Comparison of ENCODE assay signal across 18 cellular contexts in the genomic region with DNA sequence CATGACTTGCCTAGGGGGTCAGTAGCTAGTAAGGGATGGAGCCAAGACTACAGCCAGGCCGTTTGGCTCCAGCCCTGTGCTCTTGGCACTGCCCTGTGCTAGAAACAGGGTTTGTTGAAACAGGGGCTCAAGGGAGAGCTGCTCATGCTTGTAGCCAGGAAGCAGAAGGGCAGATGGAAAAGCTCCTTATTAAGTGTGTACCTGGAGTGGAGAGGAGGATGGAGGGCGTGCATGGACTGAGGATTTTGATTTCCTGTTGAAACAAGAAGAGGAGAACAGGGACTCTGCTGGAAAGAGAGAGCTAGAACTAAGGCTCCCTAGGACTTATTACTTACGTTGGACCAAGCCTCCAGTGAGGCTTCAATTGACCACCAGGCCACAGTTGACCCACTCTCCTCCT.
DNase-seq lines count a peak whose midpoint lies in the region; ATAC-seq and TF ChIP-seq lines count a peak whose summit lies in the region.
"Had no signal": no experiment of that assay in that cellular context is flagged by ENCODE, and none has a peak within 500 bp of the region (broad histone marks: within the 10 kb centered on the region; RNA-seq: fewer than 3 reads in every experiment).

No MANE protein-coding gene starts in this region.

- intact Hi-C loops in activated CD4-positive, alpha-beta T cell treated with anti-CD3 and anti-CD28 coated beads for 36 hours (cut with DNase I, micrococcal nuclease): loop anchor here (5.0 to 10.0 kb wide), 3 partner anchors 33 to 281 kb away; no protein-coding TSS in a partner anchor
- intact Hi-C loops in Right ventricle myocardium superior (cut with DNase I) (no loop called here), left ventricle myocardium superior (cut with micrococcal nuclease) (no loop called here), vagina (cut with DNase I) (no loop called here), head of caudate nucleus (cut with DNase I) (no loop called here)
- intact Hi-C loops in activated T-helper 1 cell treated with anti-CD3 and anti-CD28 coated beads, Interleukin-12 subunit alpha, Interleukin-12 subunit beta, Interleukin-2, Interleukin-4 antibody, amounts not matched to agents 30 ng/mL and 10 ng/mL and 1 ng/mL, durations not matched to agents 14 hours and 24 hours and 36 hours (cut with micrococcal nuclease): loop anchor here (5.0 to 10.0 kb wide), 4 partner anchors 143 to 451 kb away; no protein-coding TSS in a partner anchor

- H3K27ac Mint-ChIP-seq in activated CD4-positive, alpha-beta T cell treated with anti-CD3 and anti-CD28 coated beads for 36 hours: peak overlapping the region; percentile 65
- H3K27ac Mint-ChIP-seq in activated T-helper 1 cell treated with anti-CD3 and anti-CD28 coated beads, Interleukin-12 subunit alpha, Interleukin-12 subunit beta, Interleukin-2, Interleukin-4 antibody, amounts not matched to agents 30 ng/mL and 10 ng/mL and 1 ng/mL, durations not matched to agents 14 hours and 24 hours and 36 hours: peak overlapping the region; percentile 61
- H3K27ac Mint-ChIP-seq: B cell, CD14-positive monocyte had no signal

- no peaks in the 10 kb centered on the region for H3K9me3 Mint-ChIP-seq in activated CD4-positive, alpha-beta T cell treated with anti-CD3 and anti-CD28 coated beads for 36 hours (ENCODE audit: low read depth)
- no peaks in the 10 kb centered on the region for H3K9me3 Mint-ChIP-seq in activated T-helper 1 cell treated with anti-CD3 and anti-CD28 coated beads, Interleukin-12 subunit alpha, Interleukin-12 subunit beta, Interleukin-2, Interleukin-4 antibody, amounts not matched to agents 30 ng/mL and 10 ng/mL and 1 ng/mL, durations not matched to agents 14 hours and 24 hours and 36 hours
- H3K9me3 Mint-ChIP-seq: IgD-negative memory B cell had no signal

- no peaks in the 10 kb centered on the region for H3K27me3 Mint-ChIP-seq in activated CD4-positive, alpha-beta T cell treated with anti-CD3 and anti-CD28 coated beads for 36 hours
- no peaks in the 10 kb centered on the region for H3K27me3 Mint-ChIP-seq in activated T-helper 1 cell treated with anti-CD3 and anti-CD28 coated beads, Interleukin-12 subunit alpha, Interleukin-12 subunit beta, Interleukin-2, Interleukin-4 antibody, amounts not matched to agents 30 ng/mL and 10 ng/mL and 1 ng/mL, durations not matched to agents 14 hours and 24 hours and 36 hours (ENCODE audit: insufficient read depth)

- no peak overlapping the region for H3K4me3 ChIP-seq in vagina
- H3K4me3 ChIP-seq: Peyer's patch, SJSA1 had no signal

- no peaks in the 10 kb centered on the region for H3K9me3 ChIP-seq in vagina
- H3K9me3 ChIP-seq: Peyer's patch, SJSA1 had no signal

- H3K36me3 Mint-ChIP-seq in activated CD4-positive, alpha-beta T cell treated with anti-CD3 and anti-CD28 coated beads for 36 hours (ENCODE audit: low read depth): no peaks in the 10 kb centered on the region
- H3K36me3 Mint-ChIP-seq in activated T-helper 1 cell treated with anti-CD3 and anti-CD28 coated beads, Interleukin-12 subunit alpha, Interleukin-12 subunit beta, Interleukin-2, Interleukin-4 antibody, amounts not matched to agents 30 ng/mL and 10 ng/mL and 1 ng/mL, durations not matched to agents 14 hours and 24 hours and 36 hours (ENCODE audit: low read depth): no peaks in the 10 kb centered on the region
- H3K36me3 Mint-ChIP-seq: IgD-negative memory B cell had no signal

- TF ChIP-seq CTCF in vagina (IDR thresholded peaks at IDR 0.05): no peak

- CTCF ChIA-PET in activated CD4-positive, alpha-beta T cell treated with anti-CD3 and anti-CD28 coated beads for 36 hours (lab: Charles Lee): interaction anchor here (0.6 to 3.0 kb wide), 7 partner anchors 8 to 157 kb away, joined by 3 to 13 read pairs (median 4); no protein-coding TSS in a partner anchor

- DNase-seq in activated CD4-positive, alpha-beta T cell treated with anti-CD3 and anti-CD28 coated beads for 36 hours: no peak
- no peak for DNase-seq in activated CD4-positive, alpha-beta T cell treated with anti-CD3 and anti-CD28 coated beads for 4 hours
- DNase-seq in Right ventricle myocardium superior (no peak), left ventricle myocardium superior (no peak), vagina (ENCODE audit: extremely low spot score in 2 of 2) (peak; percentile 62 to 79), head of caudate nucleus (no peak)
- DNase-seq in activated T-helper 1 cell treated with anti-CD3 and anti-CD28 coated beads, Interleukin-12 subunit alpha, Interleukin-12 subunit beta, Interleukin-2, Interleukin-4 antibody, amounts not matched to agents 30 ng/mL and 10 ng/mL and 1 ng/mL, durations not matched to agents 14 hours and 24 hours and 36 hours (ENCODE audit: low spot score): no peak
- DNase-seq: GDM1, NCI-H1417 treated with DMSO at 0.1 percent for 48 hours, NCI-H187, NCI-H774, Peyer's patch had no signal

- H3K4me1 ChIP-seq in vagina: no peaks in the 10 kb centered on the region
- H3K4me1 ChIP-seq: Peyer's patch had no signal

- no peak for ATAC-seq in activated CD4-positive, alpha-beta T cell treated with anti-CD3 and anti-CD28 coated beads for 36 hours
- peak; percentile 40 for ATAC-seq in Right ventricle myocardium superior (ENCODE audit: poor library complexity)
- no peak for ATAC-seq in left ventricle myocardium superior
- no peak for ATAC-seq in GM18861 (IDR thresholded peaks at IDR 0.05; ENCODE audit: unreplicated experiment)
- ATAC-seq: HCT116 had no signal

- H3K4me1 Mint-ChIP-seq in activated CD4-positive, alpha-beta T cell treated with anti-CD3 and anti-CD28 coated beads for 36 hours: peaks cover 54% of the 10 kb centered on the region
- peaks cover 55% of the 10 kb centered on the region for H3K4me1 Mint-ChIP-seq in activated T-helper 1 cell treated with anti-CD3 and anti-CD28 coated beads, Interleukin-12 subunit alpha, Interleukin-12 subunit beta, Interleukin-2, Interleukin-4 antibody, amounts not matched to agents 30 ng/mL and 10 ng/mL and 1 ng/mL, durations not matched to agents 14 hours and 24 hours and 36 hours (ENCODE audit: low read depth)

- no peaks in the 10 kb centered on the region for H3K36me3 ChIP-seq in vagina
- H3K36me3 ChIP-seq: Peyer's patch, SJSA1 had no signal

- no peak for TF ChIP-seq POLR2A in vagina (IDR thresholded peaks at IDR 0.05)

- H3K4me3 Mint-ChIP-seq in activated CD4-positive, alpha-beta T cell treated with anti-CD3 and anti-CD28 coated beads for 36 hours: no peak overlapping the region
- H3K4me3 Mint-ChIP-seq in activated T-helper 1 cell treated with anti-CD3 and anti-CD28 coated beads, Interleukin-12 subunit alpha, Interleukin-12 subunit beta, Interleukin-2, Interleukin-4 antibody, amounts not matched to agents 30 ng/mL and 10 ng/mL and 1 ng/mL, durations not matched to agents 14 hours and 24 hours and 36 hours: no peak overlapping the region
- H3K4me3 Mint-ChIP-seq: B cell, CD14-positive monocyte, IgD-negative memory B cell had no signal

- no peaks in the 10 kb centered on the region for H3K27me3 ChIP-seq in vagina
- H3K27me3 ChIP-seq: Peyer's patch, SJSA1 had no signal

- POLR2A ChIA-PET in activated CD4-positive, alpha-beta T cell treated with anti-CD3 and anti-CD28 coated beads for 36 hours (lab: Charles Lee): interaction anchor here (0.7 to 1.9 kb wide), 2 partner anchors 11 to 32 kb away, joined by 3 to 6 read pairs; no protein-coding TSS in a partner anchor

- H3K27ac ChIP-seq in vagina: no peak overlapping the region
- H3K27ac ChIP-seq: Peyer's patch, SJSA1 had no signal

Comparison
In these comparisons a context has a peak if more than half of its experiments do, and no peak if none do; other contexts are left out.
1. DNase-seq: peak in vagina (2 of 2); none in activated CD4-positive, alpha-beta T cell treated with anti-CD3 and anti-CD28 coated beads for 36 hours (single experiment), activated CD4-positive, alpha-beta T cell treated with anti-CD3 and anti-CD28 coated beads for 4 hours (0 of 2), Right ventricle myocardium superior (single experiment), left ventricle myocardium superior (single experiment), activated T-helper 1 cell treated with anti-CD3 and anti-CD28 coated beads, Interleukin-12 subunit alpha, Interleukin-12 subunit beta, Interleukin-2, Interleukin-4 antibody, amounts not matched to agents 30 ng/mL and 10 ng/mL and 1 ng/mL, durations not matched to agents 14 hours and 24 hours and 36 hours (single experiment) and head of caudate nucleus (0 of 42).
2. intact Hi-C loops: an anchor here in activated CD4-positive, alpha-beta T cell treated with anti-CD3 and anti-CD28 coated beads for 36 hours (5.0 to 10.0 kb wide) and activated T-helper 1 cell treated with anti-CD3 and anti-CD28 coated beads, Interleukin-12 subunit alpha, Interleukin-12 subunit beta, Interleukin-2, Interleukin-4 antibody, amounts not matched to agents 30 ng/mL and 10 ng/mL and 1 ng/mL, durations not matched to agents 14 hours and 24 hours and 36 hours (5.0 to 10.0 kb wide); none called in Right ventricle myocardium superior, left ventricle myocardium superior, vagina and head of caudate nucleus.